ENCODE assay signal across 13 cellular contexts in the genomic region with DNA sequence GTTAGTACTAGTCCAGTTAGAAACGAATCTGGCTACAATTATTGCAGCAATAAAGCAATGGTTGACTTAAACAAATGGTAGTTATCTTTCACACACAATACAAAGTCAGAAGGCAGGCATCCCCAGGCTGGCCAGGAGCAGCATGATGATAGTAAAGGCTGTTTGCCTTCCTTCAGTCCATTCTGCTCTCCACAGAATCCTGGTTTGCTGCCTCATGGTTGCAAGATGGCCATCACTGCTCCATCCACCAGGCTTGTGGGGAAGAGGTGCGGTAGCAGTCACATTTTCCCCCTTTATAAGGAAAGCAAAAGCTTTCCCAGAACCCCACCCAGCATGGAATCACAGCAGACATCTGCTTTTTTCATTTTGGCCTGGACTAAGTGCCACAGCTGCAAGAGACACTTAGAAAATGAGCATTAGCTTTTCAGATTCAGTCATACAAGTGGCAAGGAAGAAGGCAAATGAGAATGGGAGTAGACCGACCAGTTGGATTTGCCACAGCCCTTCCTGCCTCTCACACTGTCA.
A peak's percentile ranks its signal among the peaks of the same experiment; 100 is the strongest.
DNase-seq lines count a peak whose midpoint lies in the region; ATAC-seq and TF ChIP-seq lines count a peak whose summit lies in the region.
"Had no signal": no experiment of that assay in that cellular context is flagged by ENCODE, and none has a peak within 500 bp of the region (broad histone marks: within the 10 kb centered on the region; RNA-seq: fewer than 3 reads in every experiment).

No MANE protein-coding gene starts in this region.

- peaks cover 8% of the 10 kb centered on the region for H3K36me3 Mint-ChIP-seq in activated CD4-positive, alpha-beta T cell treated with anti-CD3 and anti-CD28 coated beads, Interleukin-2, amount 10 ng/mL, durations not matched to agents 24 days and 14 days (ENCODE audit: low read depth)
- H3K36me3 Mint-ChIP-seq in endothelial cell (ENCODE audit: low read depth, unreplicated experiment): no peaks in the 10 kb centered on the region

- TF ChIP-seq CTCF in endothelial cell (IDR thresholded peaks at IDR 0.05; ENCODE audit: unreplicated experiment) (no peak), tibial nerve (IDR thresholded peaks at IDR 0.05) (no peak)

- H3K27ac Mint-ChIP-seq in activated CD4-positive, alpha-beta T cell treated with anti-CD3 and anti-CD28 coated beads, Interleukin-2, amount 10 ng/mL, durations not matched to agents 24 days and 14 days: peak overlapping the region; percentile 41
- peak overlapping the region; percentile 64 for H3K27ac Mint-ChIP-seq in endothelial cell (ENCODE audit: unreplicated experiment)

- H3K9me3 ChIP-seq in muscle layer of colon (ENCODE audit: low read length): no peaks in the 10 kb centered on the region
- H3K9me3 ChIP-seq in tibial nerve: no peaks in the 10 kb centered on the region

- H3K27me3 Mint-ChIP-seq in activated CD4-positive, alpha-beta T cell treated with anti-CD3 and anti-CD28 coated beads, Interleukin-2, amount 10 ng/mL, durations not matched to agents 24 days and 14 days: no peaks in the 10 kb centered on the region
- peaks cover 3% of the 10 kb centered on the region for H3K27me3 Mint-ChIP-seq in endothelial cell (ENCODE audit: unreplicated experiment)

- H3K9me3 Mint-ChIP-seq in activated CD4-positive, alpha-beta T cell treated with anti-CD3 and anti-CD28 coated beads, Interleukin-2, amount 10 ng/mL, durations not matched to agents 24 days and 14 days: no peaks in the 10 kb centered on the region
- no peaks in the 10 kb centered on the region for H3K9me3 Mint-ChIP-seq in endothelial cell (ENCODE audit: unreplicated experiment)

- H3K36me3 ChIP-seq in muscle layer of colon (ENCODE audit: insufficient read depth, low read length): no peaks in the 10 kb centered on the region
- H3K36me3 ChIP-seq in tibial nerve: peaks cover 0 to 14% (median 0%) of the 10 kb centered on the region in 3 donors

- H3K4me3 ChIP-seq in muscle layer of colon (ENCODE audit: low read depth in 1 of 2, low read length in 2 of 2): no peak overlapping the region
- no peak overlapping the region for H3K4me3 ChIP-seq in tibial nerve
- H3K4me3 ChIP-seq: GM12878 had no signal

- ATAC-seq in GM18505 (IDR thresholded peaks at IDR 0.05; ENCODE audit: unreplicated experiment): no peak

- WGBS in tibial nerve, 2 donors: 67 to 75% methylated on average over 3 of the region's 3 CpGs

- no peak for DNase-seq in activated CD4-positive, alpha-beta T cell treated with anti-CD3 and anti-CD28 coated beads, Interleukin-2, amount 10 ng/mL, durations not matched to agents 24 days and 14 days
- no peak for DNase-seq in activated CD4-positive, alpha-beta T cell treated with anti-CD3 and anti-CD28 coated beads for 1 hour
- no peak for DNase-seq in endothelial cell (ENCODE audit: low spot score)
- no peak for DNase-seq in tibial nerve (ENCODE audit: low spot score in 2 of 2)
- no peak for DNase-seq in NCI-H510A treated with DMSO at 0.1 percent for 48 hours (lab: John Stamatoyannopoulos, UW)
- no peak for DNase-seq in inferior parietal cortex (ENCODE audit: extremely low spot score)
- DNase-seq: foreskin keratinocyte, Karpas-422, mesendoderm, NCI-H2227 treated with DMSO at 0.1 percent for 48 hours had no signal

- intact Hi-C loops in activated CD4-positive, alpha-beta T cell treated with anti-CD3 and anti-CD28 coated beads, Interleukin-2, amount 10 ng/mL, durations not matched to agents 24 days and 14 days (cut with micrococcal nuclease): loop anchor here (5.0 kb wide), 2 partner anchors 44 to 56 kb away; no protein-coding TSS in a partner anchor

- TF ChIP-seq POLR2A in tibial nerve (IDR thresholded peaks at IDR 0.05) (no peak), GM18505 (IDR thresholded peaks at IDR 0.05; ENCODE audit: borderline replicate concordance, extremely low read depth, insufficient read depth, insufficient read length) (no peak)

- peaks cover 35% of the 10 kb centered on the region for H3K4me1 Mint-ChIP-seq in activated CD4-positive, alpha-beta T cell treated with anti-CD3 and anti-CD28 coated beads, Interleukin-2, amount 10 ng/mL, durations not matched to agents 24 days and 14 days
- H3K4me1 Mint-ChIP-seq in endothelial cell (ENCODE audit: unreplicated experiment): peaks cover 33% of the 10 kb centered on the region

- H3K9ac ChIP-seq in muscle layer of colon (ENCODE audit: low read length): no peak overlapping the region

- TF ChIP-seq EP300 in tibial nerve (IDR thresholded peaks at IDR 0.05): no peak

- H3K4me1 ChIP-seq in muscle layer of colon (ENCODE audit: insufficient read depth, low read length) (peaks cover 18% of the 10 kb centered on the region), tibial nerve (peaks cover 0 to 55% (median 30%) of the 10 kb centered on the region in 4 donors)

- H3K27me3 ChIP-seq in muscle layer of colon (ENCODE audit: control insufficient read depth in 1 of 2, insufficient read depth in 2 of 2, low read length in 2 of 2) (no peaks in the 10 kb centered on the region), tibial nerve (no peaks in the 10 kb centered on the region)
- H3K27me3 ChIP-seq: foreskin keratinocyte had no signal

- peak overlapping the region; percentile 14 for H3K27ac ChIP-seq in muscle layer of colon (ENCODE audit: low read depth, low read length)
- peak overlapping the region; percentile 31 to 84 (median 52) for H3K27ac ChIP-seq in tibial nerve

- peak overlapping the region; percentile 20 for H3K4me3 Mint-ChIP-seq in activated CD4-positive, alpha-beta T cell treated with anti-CD3 and anti-CD28 coated beads, Interleukin-2, amount 10 ng/mL, durations not matched to agents 24 days and 14 days
- no peak overlapping the region for H3K4me3 Mint-ChIP-seq in endothelial cell (ENCODE audit: unreplicated experiment)
